In the genomic region with DNA sequence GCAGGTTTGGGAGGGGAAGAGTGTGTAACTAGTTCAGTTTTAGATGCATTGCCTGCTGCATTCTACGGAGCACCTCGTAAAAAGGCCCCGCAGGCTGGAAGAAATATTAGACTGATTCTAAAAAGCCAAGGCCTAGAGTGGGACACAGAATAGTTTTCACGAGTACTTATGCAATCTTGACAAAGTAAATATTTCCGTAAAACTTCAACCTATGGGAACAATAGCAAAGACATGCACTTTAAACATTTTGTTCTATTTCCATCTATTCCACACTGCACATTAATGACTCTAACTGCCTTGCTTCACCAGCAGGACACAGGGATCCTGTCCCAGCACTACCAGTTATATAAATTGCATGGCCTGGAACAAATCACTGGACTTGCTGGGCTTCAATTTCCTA, we compare ENCODE assay signal across 1 cellular context.
TF ChIP-seq lines count a peak whose summit lies in the region.

No MANE protein-coding gene starts in this region.

TF ChIP-seq in HEK293, 187 proteins besides CTCF, POLR2A, EP300 and RAD21 (continued from another document):
- TF ChIP-seq ZNF354C (tag by site-specific recombination; IDR thresholded peaks at IDR 0.05; ENCODE audit: borderline replicate concordance, low read depth), result no peak
- no peak for TF ChIP-seq ZNF366 (tag by site-specific recombination; conservative IDR thresholded peaks at IDR 0.05)
- TF ChIP-seq YY2 (tag by site-specific recombination; IDR thresholded peaks at IDR 0.05), result no peak
- TF ChIP-seq ZNF140 (tag by site-specific recombination; IDR thresholded peaks at IDR 0.05), result no peak
- no peak for TF ChIP-seq ZNF792 (tag by site-specific recombination; IDR thresholded peaks at IDR 0.05)
